ENCODE assay signal across 26 cellular contexts in genomic region chr14:26175659-26176058, GRCh38.
"Had no signal": no experiment of that assay in that cellular context is flagged by ENCODE, and none has a peak within 500 bp of the region (broad histone marks: within the 10 kb centered on the region; RNA-seq: fewer than 3 reads in every experiment).

No MANE protein-coding gene starts in this region.

- H2AFZ ChIP-seq: hepatocyte had no signal

- H3K27ac Mint-ChIP-seq: naive B cell; natural killer cell treated with Interleukin-12 subunit alpha and Interleukin-12 subunit beta and Interleukin-15 and Interleukin-18, amount 100 ng/mL, for 72 hours; progenitor cell of endocrine pancreas; stimulated activated naive CD8-positive, alpha-beta T cell treated with anti-CD3 and anti-CD28 coated beads, Interleukin-15, amount 100 ng/mL, for 72 hours had no signal

- H3K4me1 Mint-ChIP-seq: naive B cell; neural crest cell; stimulated activated naive CD8-positive, alpha-beta T cell treated with anti-CD3 and anti-CD28 coated beads, Interleukin-15, amount 100 ng/mL, for 72 hours had no signal

- H3K4me2 ChIP-seq: hepatocyte had no signal

- H3K27me3 ChIP-seq: gastrocnemius medialis, heart left ventricle, hepatocyte, left lung, ovary, right lobe of liver, suprapubic skin, thyroid gland, vagina had no signal

- H3K9me3 ChIP-seq: gastrocnemius medialis, heart left ventricle, left lung, ovary, right lobe of liver, suprapubic skin, thyroid gland, vagina had no signal

- H3K4me1 ChIP-seq: gastrocnemius medialis, heart left ventricle, left lung, right lobe of liver, suprapubic skin, thyroid gland, vagina had no signal

- H3K4me3 ChIP-seq: gastrocnemius medialis, heart left ventricle, hepatocyte, left lung, ovary, right lobe of liver, suprapubic skin, thyroid gland, vagina had no signal

- H3K27me3 Mint-ChIP-seq: naive B cell; natural killer cell treated with Interleukin-12 subunit alpha and Interleukin-12 subunit beta and Interleukin-15 and Interleukin-18, amount 100 ng/mL, for 72 hours; progenitor cell of endocrine pancreas; stimulated activated naive CD8-positive, alpha-beta T cell treated with anti-CD3 and anti-CD28 coated beads, Interleukin-15, amount 100 ng/mL, for 72 hours had no signal

- DNase-seq: cerebellar nuclear complex; cortex of kidney; foreskin fibroblast; gastrocnemius medialis; heart left ventricle; left cardiac atrium; naive B cell; occipital lobe; ovary; right lobe of liver; small intestine; stimulated activated CD4-positive, alpha-beta T cell treated with anti-CD3 and anti-CD28 coated beads, Interleukin-12 subunit alpha, Interleukin-12 subunit beta, amount 100 ng/mL, for 4 hours; stimulated activated CD4-positive, alpha-beta T cell treated with anti-CD3 and anti-CD28 coated beads, Interleukin-1b, Interleukin-23, amount 100 ng/mL, for 48 hours; stimulated activated CD4-positive, alpha-beta T cell treated with anti-CD3 and anti-CD28 coated beads, Interleukin-4, amount 100 ng/mL, for 1 hour; stimulated activated CD8-positive, alpha-beta memory T cell treated with anti-CD3 and anti-CD28 coated beads, Interleukin-4, amount 100 ng/mL, for 48 hours; stimulated activated naive CD4-positive, alpha-beta T cell; stimulated activated naive CD8-positive, alpha-beta T cell treated with anti-CD3 and anti-CD28 coated beads, Interleukin-15, amount 100 ng/mL, for 72 hours; thyroid gland had no signal

- H3K9me3 Mint-ChIP-seq: neural crest cell had no signal

- H3K36me3 Mint-ChIP-seq: naive B cell; natural killer cell treated with Interleukin-12 subunit alpha and Interleukin-12 subunit beta and Interleukin-15 and Interleukin-18, amount 100 ng/mL, for 72 hours had no signal

- H3K36me3 ChIP-seq: gastrocnemius medialis, heart left ventricle, left lung, ovary, right lobe of liver, suprapubic skin, thyroid gland, vagina had no signal

- H3K4me3 Mint-ChIP-seq: naive B cell; natural killer cell treated with Interleukin-12 subunit alpha and Interleukin-12 subunit beta and Interleukin-15 and Interleukin-18, amount 100 ng/mL, for 72 hours; neural crest cell; stimulated activated naive CD8-positive, alpha-beta T cell treated with anti-CD3 and anti-CD28 coated beads, Interleukin-15, amount 100 ng/mL, for 72 hours had no signal

- H3K27ac ChIP-seq: epithelial cell of prostate, gastrocnemius medialis, heart left ventricle, hepatocyte, left lung, ovary, right lobe of liver, suprapubic skin, thyroid gland, vagina had no signal
